In genomic region chr2:132403176-132403575, GRCh38 we compare ENCODE assay signal across 35 cellular contexts. TPM values are rescaled to one million over a fixed set of nuclear protein-coding genes. Genes with fewer than 3 reads are reported as not detected.
"Had no signal": no experiment of that assay in that cellular context is flagged by ENCODE, and none has a peak within 500 bp of the region (broad histone marks: within the 10 kb centered on the region; RNA-seq: fewer than 3 reads in every experiment).

No MANE protein-coding gene starts in this region.

- H3K9me3 ChIP-seq: body of pancreas, breast epithelium, MG63, Peyer's patch had no signal

- H3K4me1 Mint-ChIP-seq: activated B cell treated with CpG ODN at 0.5 μM for 24 hours had no signal

- H3K27me3 ChIP-seq: body of pancreas, breast epithelium, MG63, Peyer's patch had no signal

- H3K27ac Mint-ChIP-seq: activated B cell treated with CpG ODN at 0.5 μM for 24 hours; activated CD4-positive, alpha-beta memory T cell treated with anti-CD3 and anti-CD28 coated beads for 36 hours; activated naive CD4-positive, alpha-beta T cell treated with anti-CD3 and anti-CD28 coated beads for 36 hours; activated naive CD4-positive, alpha-beta T cell treated with anti-CD3 and anti-CD28 coated beads, Interleukin-2, amount 50 U/mL, for 72 hours; activated T-helper 1 cell treated with anti-CD3 and anti-CD28 coated beads, Interleukin-12 subunit alpha, Interleukin-12 subunit beta, Interleukin-2, Interleukin-4 antibody, amounts not matched to agents 30 ng/mL and 10 ng/mL and 1 ng/mL, durations not matched to agents 14 hours and 24 hours and 36 hours had no signal

- H3K36me3 Mint-ChIP-seq: activated CD4-positive, alpha-beta memory T cell treated with anti-CD3 and anti-CD28 coated beads for 36 hours; activated naive CD4-positive, alpha-beta T cell treated with anti-CD3 and anti-CD28 coated beads, Interleukin-2, amount 50 U/mL, for 72 hours had no signal

- ATAC-seq: activated naive CD4-positive, alpha-beta T cell treated with anti-CD3 and anti-CD28 coated beads, Interleukin-2, amount 50 U/mL, for 72 hours; activated T-cell treated with anti-CD3 and anti-CD28 coated beads, Interleukin-2, amount 50 U/mL, for 4 hours; body of pancreas; PC-3 had no signal

- H3K27me3 Mint-ChIP-seq: activated CD4-positive, alpha-beta memory T cell treated with anti-CD3 and anti-CD28 coated beads for 36 hours had no signal

- H3K9me3 Mint-ChIP-seq: activated B cell treated with CpG ODN at 0.5 μM for 24 hours; activated T-helper 1 cell treated with anti-CD3 and anti-CD28 coated beads, Interleukin-12 subunit alpha, Interleukin-12 subunit beta, Interleukin-2, Interleukin-4 antibody, amounts not matched to agents 30 ng/mL and 10 ng/mL and 1 ng/mL, durations not matched to agents 14 hours and 24 hours and 36 hours had no signal

- H3K4me3 ChIP-seq: adrenal gland, body of pancreas, breast epithelium, MG63, Peyer's patch had no signal

- DNase-seq: activated B cell treated with CpG ODN at 0.5 μM for 24 hours; activated CD4-positive, alpha-beta memory T cell treated with anti-CD3 and anti-CD28 coated beads for 36 hours; activated CD4-positive, alpha-beta T cell treated with anti-CD3 and anti-CD28 coated beads for 4 hours; activated CD4-positive, alpha-beta T cell treated with anti-CD3 and anti-CD28 coated beads, Interleukin-2, amount 50 U/mL, for 1 hour; activated CD4-positive, CD25-positive, alpha-beta regulatory T cell treated with anti-CD3 and anti-CD28 coated beads, Interleukin-2, amount 50 U/mL, for 72 hours; activated CD8-positive, alpha-beta memory T cell treated with anti-CD3 and anti-CD28 coated beads, Interleukin-2, amount 50 U/mL, for 4 hours; activated gamma-delta T cell treated with Interleukin-2 at 50 U/mL for 16 hours; activated naive CD4-positive, alpha-beta T cell treated with anti-CD3 and anti-CD28 coated beads for 36 hours; activated T-cell treated with anti-CD3 and anti-CD28 coated beads for 4 hours; activated T-cell treated with anti-CD3 and anti-CD28 coated beads, Interleukin-2, amount 50 U/mL, for 4 hours; adrenal gland; body of pancreas; caudate nucleus; cerebellar nuclear complex; Kasumi-1; MG63; MV-4-11; NCI-H1105; NCI-H1417 treated with DMSO at 0.1 percent for 48 hours; NCI-H2029; NCI-H345; NCI-H748 treated with DMSO at 0.1 percent for 48 hours; NK-92 treated with Interleukin-12 subunit alpha and Interleukin-12 subunit beta, amount 100 ng/mL, for 24 hours; PC-3; Peyer's patch; RPMI8226; SIG-M5; SW 1271; T-helper 1 cell; T-helper 2 cell; T-helper 9 cell had no signal

- H3K36me3 ChIP-seq: adrenal gland, breast epithelium, MG63, Peyer's patch had no signal

- H3K4me3 Mint-ChIP-seq: activated B cell treated with CpG ODN at 0.5 μM for 24 hours; activated CD4-positive, alpha-beta memory T cell treated with anti-CD3 and anti-CD28 coated beads for 36 hours; activated naive CD4-positive, alpha-beta T cell treated with anti-CD3 and anti-CD28 coated beads for 36 hours; activated T-cell treated with anti-CD3 and anti-CD28 coated beads, Interleukin-2, amount 50 U/mL, for 4 hours; activated T-helper 1 cell treated with anti-CD3 and anti-CD28 coated beads, Interleukin-12 subunit alpha, Interleukin-12 subunit beta, Interleukin-2, Interleukin-4 antibody, amounts not matched to agents 30 ng/mL and 10 ng/mL and 1 ng/mL, durations not matched to agents 14 hours and 24 hours and 36 hours had no signal

- H3K4me1 ChIP-seq: adrenal gland, breast epithelium had no signal

- H3K27ac ChIP-seq: adrenal gland, body of pancreas, breast epithelium, Peyer's patch, VCaP had no signal

RNA-seq across cellular contexts. Expression of gene GPR39, which starts 13.4 kb away (rescaled TPM):
- total RNA-seq: activated B cell treated with CpG ODN at 0.5 μM for 24 hours; activated CD4-positive, alpha-beta memory T cell treated with anti-CD3 and anti-CD28 coated beads for 36 hours; activated naive CD4-positive, alpha-beta T cell treated with anti-CD3 and anti-CD28 coated beads for 36 hours; activated naive CD4-positive, alpha-beta T cell treated with anti-CD3 and anti-CD28 coated beads, Interleukin-2, amount 50 U/mL, for 72 hours; activated T-cell treated with anti-CD3 and anti-CD28 coated beads, Interleukin-2, amount 50 U/mL, for 4 hours; activated T-helper 1 cell treated with anti-CD3 and anti-CD28 coated beads, Interleukin-12 subunit alpha, Interleukin-12 subunit beta, Interleukin-2, Interleukin-4 antibody, amounts not matched to agents 30 ng/mL and 10 ng/mL and 1 ng/mL, durations not matched to agents 14 hours and 24 hours and 36 hours had no signal
